ENCODE assay signal across 1 cellular context in the genomic region with DNA sequence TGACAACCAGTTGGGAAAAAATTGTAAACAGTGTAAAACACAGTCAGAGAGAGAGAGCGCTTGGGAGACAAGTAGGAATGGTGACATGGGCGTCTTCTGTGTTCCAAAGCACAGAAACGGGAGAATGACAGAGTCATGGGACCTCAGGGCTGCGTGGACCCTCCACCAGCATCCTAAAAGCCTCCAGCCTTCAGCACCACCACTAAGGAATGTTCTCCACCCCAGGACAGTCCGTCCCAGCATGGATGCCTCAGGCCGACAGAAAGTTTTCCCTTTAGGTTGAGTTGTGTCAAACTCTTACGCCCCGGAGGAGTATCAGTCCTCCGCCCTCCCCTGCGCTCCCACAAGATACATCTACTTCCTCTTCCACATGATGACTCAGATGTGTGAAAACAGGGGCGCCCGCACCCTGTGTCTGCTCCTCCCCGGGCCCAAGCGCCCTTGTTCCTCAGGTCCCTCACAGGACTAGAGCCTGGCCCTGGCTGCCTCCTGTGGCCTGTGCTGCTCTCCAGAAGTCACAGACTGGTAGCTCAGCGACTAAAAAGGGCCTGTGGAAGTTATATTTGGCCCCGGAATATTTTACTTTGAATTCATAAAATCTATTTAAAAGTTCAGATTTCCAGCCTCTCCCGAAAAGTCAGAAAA.
A peak's percentile ranks its signal among the peaks of the same experiment; 100 is the strongest.
TF ChIP-seq lines count a peak whose summit lies in the region.

No MANE protein-coding gene starts in this region.

TF ChIP-seq in K562, 482 proteins besides CTCF, POLR2A, EP300 and RAD21 (continued from another document and continues in another):
- no peak for TF ChIP-seq CBX3 (IDR thresholded peaks at IDR 0.05; ENCODE audit: borderline replicate concordance in 1 of 2, low read length in 2 of 2)
- TF ChIP-seq, protein P1, sequence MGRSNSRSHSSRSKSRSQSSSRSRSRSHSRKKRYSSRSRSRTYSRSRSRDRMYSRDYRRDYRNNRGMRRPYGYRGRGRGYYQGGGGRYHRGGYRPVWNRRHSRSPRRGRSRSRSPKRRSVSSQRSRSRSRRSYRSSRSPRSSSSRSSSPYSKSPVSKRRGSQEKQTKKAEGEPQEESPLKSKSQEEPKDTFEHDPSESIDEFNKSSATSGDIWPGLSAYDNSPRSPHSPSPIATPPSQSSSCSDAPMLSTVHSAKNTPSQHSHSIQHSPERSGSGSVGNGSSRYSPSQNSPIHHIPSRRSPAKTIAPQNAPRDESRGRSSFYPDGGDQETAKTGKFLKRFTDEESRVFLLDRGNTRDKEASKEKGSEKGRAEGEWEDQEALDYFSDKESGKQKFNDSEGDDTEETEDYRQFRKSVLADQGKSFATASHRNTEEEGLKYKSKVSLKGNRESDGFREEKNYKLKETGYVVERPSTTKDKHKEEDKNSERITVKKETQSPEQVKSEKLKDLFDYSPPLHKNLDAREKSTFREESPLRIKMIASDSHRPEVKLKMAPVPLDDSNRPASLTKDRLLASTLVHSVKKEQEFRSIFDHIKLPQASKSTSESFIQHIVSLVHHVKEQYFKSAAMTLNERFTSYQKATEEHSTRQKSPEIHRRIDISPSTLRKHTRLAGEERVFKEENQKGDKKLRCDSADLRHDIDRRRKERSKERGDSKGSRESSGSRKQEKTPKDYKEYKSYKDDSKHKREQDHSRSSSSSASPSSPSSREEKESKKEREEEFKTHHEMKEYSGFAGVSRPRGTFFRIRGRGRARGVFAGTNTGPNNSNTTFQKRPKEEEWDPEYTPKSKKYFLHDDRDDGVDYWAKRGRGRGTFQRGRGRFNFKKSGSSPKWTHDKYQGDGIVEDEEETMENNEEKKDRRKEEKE (IDR thresholded peaks at IDR 0.05; ENCODE audit: borderline replicate concordance in 1 of 2, control insufficient read depth in 1 of 2, low read depth in 2 of 2, low read length in 1 of 2), result no peak
- TF ChIP-seq, protein P2, sequence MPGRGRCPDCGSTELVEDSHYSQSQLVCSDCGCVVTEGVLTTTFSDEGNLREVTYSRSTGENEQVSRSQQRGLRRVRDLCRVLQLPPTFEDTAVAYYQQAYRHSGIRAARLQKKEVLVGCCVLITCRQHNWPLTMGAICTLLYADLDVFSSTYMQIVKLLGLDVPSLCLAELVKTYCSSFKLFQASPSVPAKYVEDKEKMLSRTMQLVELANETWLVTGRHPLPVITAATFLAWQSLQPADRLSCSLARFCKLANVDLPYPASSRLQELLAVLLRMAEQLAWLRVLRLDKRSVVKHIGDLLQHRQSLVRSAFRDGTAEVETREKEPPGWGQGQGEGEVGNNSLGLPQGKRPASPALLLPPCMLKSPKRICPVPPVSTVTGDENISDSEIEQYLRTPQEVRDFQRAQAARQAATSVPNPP (IDR thresholded peaks at IDR 0.05; ENCODE audit: borderline replicate concordance, insufficient read depth, insufficient read length), result no peak
- TF ChIP-seq, protein P3, sequence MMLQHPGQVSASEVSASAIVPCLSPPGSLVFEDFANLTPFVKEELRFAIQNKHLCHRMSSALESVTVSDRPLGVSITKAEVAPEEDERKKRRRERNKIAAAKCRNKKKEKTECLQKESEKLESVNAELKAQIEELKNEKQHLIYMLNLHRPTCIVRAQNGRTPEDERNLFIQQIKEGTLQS (IDR thresholded peaks at IDR 0.05), result peak; percentile 89
- TF ChIP-seq, protein P3 (CRISPR knock-in tag; conservative IDR thresholded peaks at IDR 0.05), result 0 out of 2 replicates have a peak, but pooled peaks have one; percentile 57
- TF ChIP-seq TSC22D4 (tag; IDR thresholded peaks at IDR 0.05), result no peak
- TF ChIP-seq, protein P4, sequence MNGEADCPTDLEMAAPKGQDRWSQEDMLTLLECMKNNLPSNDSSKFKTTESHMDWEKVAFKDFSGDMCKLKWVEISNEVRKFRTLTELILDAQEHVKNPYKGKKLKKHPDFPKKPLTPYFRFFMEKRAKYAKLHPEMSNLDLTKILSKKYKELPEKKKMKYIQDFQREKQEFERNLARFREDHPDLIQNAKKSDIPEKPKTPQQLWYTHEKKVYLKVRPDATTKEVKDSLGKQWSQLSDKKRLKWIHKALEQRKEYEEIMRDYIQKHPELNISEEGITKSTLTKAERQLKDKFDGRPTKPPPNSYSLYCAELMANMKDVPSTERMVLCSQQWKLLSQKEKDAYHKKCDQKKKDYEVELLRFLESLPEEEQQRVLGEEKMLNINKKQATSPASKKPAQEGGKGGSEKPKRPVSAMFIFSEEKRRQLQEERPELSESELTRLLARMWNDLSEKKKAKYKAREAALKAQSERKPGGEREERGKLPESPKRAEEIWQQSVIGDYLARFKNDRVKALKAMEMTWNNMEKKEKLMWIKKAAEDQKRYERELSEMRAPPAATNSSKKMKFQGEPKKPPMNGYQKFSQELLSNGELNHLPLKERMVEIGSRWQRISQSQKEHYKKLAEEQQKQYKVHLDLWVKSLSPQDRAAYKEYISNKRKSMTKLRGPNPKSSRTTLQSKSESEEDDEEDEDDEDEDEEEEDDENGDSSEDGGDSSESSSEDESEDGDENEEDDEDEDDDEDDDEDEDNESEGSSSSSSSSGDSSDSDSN (IDR thresholded peaks at IDR 0.05; ENCODE audit: borderline replicate concordance in 1 of 2, low read depth in 2 of 2, low read length in 2 of 2), result peak in 1 of 2 experiments; percentile 65; a peak in 2 of 4 replicates
- TF ChIP-seq JUN (IDR thresholded peaks at IDR 0.05; ENCODE audit: borderline replicate concordance, low read depth, low read length), result peak; percentile 72
- peak; percentile 54; the same call in 1 of the 2 replicates for TF ChIP-seq JUN (CRISPR knock-in tag; IDR thresholded peaks at IDR 0.05; ENCODE audit: borderline replicate concordance)
- peak; percentile 77; the same call in 1 of the 2 replicates for TF ChIP-seq ZNF589 (CRISPR knock-in tag; IDR thresholded peaks at IDR 0.05; ENCODE audit: low read depth)
- TF ChIP-seq, protein P5, sequence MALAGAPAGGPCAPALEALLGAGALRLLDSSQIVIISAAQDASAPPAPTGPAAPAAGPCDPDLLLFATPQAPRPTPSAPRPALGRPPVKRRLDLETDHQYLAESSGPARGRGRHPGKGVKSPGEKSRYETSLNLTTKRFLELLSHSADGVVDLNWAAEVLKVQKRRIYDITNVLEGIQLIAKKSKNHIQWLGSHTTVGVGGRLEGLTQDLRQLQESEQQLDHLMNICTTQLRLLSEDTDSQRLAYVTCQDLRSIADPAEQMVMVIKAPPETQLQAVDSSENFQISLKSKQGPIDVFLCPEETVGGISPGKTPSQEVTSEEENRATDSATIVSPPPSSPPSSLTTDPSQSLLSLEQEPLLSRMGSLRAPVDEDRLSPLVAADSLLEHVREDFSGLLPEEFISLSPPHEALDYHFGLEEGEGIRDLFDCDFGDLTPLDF (CRISPR knock-in tag; IDR thresholded peaks at IDR 0.05), result no peak
- TF ChIP-seq, protein P6, sequence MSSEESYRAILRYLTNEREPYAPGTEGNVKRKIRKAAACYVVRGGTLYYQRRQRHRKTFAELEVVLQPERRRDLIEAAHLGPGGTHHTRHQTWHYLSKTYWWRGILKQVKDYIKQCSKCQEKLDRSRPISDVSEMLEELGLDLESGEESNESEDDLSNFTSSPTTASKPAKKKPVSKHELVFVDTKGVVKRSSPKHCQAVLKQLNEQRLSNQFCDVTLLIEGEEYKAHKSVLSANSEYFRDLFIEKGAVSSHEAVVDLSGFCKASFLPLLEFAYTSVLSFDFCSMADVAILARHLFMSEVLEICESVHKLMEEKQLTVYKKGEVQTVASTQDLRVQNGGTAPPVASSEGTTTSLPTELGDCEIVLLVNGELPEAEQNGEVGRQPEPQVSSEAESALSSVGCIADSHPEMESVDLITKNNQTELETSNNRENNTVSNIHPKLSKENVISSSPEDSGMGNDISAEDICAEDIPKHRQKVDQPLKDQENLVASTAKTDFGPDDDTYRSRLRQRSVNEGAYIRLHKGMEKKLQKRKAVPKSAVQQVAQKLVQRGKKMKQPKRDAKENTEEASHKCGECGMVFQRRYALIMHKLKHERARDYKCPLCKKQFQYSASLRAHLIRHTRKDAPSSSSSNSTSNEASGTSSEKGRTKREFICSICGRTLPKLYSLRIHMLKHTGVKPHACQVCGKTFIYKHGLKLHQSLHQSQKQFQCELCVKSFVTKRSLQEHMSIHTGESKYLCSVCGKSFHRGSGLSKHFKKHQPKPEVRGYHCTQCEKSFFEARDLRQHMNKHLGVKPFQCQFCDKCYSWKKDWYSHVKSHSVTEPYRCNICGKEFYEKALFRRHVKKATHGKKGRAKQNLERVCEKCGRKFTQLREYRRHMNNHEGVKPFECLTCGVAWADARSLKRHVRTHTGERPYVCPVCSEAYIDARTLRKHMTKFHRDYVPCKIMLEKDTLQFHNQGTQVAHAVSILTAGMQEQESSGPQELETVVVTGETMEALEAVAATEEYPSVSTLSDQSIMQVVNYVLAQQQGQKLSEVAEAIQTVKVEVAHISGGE (CRISPR knock-in tag; IDR thresholded peaks at IDR 0.05), result peak in 1 of 3 experiments; percentile 78; a peak in 2 of 6 replicates
- no peak for TF ChIP-seq NR4A1 (CRISPR knock-in tag; IDR thresholded peaks at IDR 0.05)
- no peak for TF ChIP-seq NR4A1 (tag; IDR thresholded peaks at IDR 0.05)
- TF ChIP-seq ZNF165 (CRISPR knock-in tag; IDR thresholded peaks at IDR 0.05; ENCODE audit: borderline replicate concordance), result no peak
- TF ChIP-seq, protein P7, sequence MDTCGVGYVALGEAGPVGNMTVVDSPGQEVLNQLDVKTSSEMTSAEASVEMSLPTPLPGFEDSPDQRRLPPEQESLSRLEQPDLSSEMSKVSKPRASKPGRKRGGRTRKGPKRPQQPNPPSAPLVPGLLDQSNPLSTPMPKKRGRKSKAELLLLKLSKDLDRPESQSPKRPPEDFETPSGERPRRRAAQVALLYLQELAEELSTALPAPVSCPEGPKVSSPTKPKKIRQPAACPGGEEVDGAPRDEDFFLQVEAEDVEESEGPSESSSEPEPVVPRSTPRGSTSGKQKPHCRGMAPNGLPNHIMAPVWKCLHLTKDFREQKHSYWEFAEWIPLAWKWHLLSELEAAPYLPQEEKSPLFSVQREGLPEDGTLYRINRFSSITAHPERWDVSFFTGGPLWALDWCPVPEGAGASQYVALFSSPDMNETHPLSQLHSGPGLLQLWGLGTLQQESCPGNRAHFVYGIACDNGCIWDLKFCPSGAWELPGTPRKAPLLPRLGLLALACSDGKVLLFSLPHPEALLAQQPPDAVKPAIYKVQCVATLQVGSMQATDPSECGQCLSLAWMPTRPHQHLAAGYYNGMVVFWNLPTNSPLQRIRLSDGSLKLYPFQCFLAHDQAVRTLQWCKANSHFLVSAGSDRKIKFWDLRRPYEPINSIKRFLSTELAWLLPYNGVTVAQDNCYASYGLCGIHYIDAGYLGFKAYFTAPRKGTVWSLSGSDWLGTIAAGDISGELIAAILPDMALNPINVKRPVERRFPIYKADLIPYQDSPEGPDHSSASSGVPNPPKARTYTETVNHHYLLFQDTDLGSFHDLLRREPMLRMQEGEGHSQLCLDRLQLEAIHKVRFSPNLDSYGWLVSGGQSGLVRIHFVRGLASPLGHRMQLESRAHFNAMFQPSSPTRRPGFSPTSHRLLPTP (IDR thresholded peaks at IDR 0.05; ENCODE audit: borderline replicate concordance, extremely low read depth, insufficient read length), result no peak
- no peak for TF ChIP-seq ZNF780A (CRISPR knock-in tag; IDR thresholded peaks at IDR 0.05)
- TF ChIP-seq MAFG (tag; conservative IDR thresholded peaks at IDR 0.05), result peak; percentile 41
- 0 out of 4 replicates have a peak, but pooled peaks of 1 of the 2 experiments have one; percentile 14 for TF ChIP-seq FOXK2 (conservative IDR thresholded peaks at IDR 0.05 in 1 of 2, IDR thresholded peaks at IDR 0.05 in 1 of 2; ENCODE audit: low read depth in 2 of 2)
- peak; percentile 97 for TF ChIP-seq FOSL1 (tag; conservative IDR thresholded peaks at IDR 0.05)
- peak; percentile 53 to 57 for TF ChIP-seq NRF1 (conservative IDR thresholded peaks at IDR 0.05 in 1 of 2, IDR thresholded peaks at IDR 0.05 in 1 of 2)
- TF ChIP-seq, protein P8, sequence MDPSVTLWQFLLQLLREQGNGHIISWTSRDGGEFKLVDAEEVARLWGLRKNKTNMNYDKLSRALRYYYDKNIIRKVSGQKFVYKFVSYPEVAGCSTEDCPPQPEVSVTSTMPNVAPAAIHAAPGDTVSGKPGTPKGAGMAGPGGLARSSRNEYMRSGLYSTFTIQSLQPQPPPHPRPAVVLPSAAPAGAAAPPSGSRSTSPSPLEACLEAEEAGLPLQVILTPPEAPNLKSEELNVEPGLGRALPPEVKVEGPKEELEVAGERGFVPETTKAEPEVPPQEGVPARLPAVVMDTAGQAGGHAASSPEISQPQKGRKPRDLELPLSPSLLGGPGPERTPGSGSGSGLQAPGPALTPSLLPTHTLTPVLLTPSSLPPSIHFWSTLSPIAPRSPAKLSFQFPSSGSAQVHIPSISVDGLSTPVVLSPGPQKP (CRISPR knock-in tag; IDR thresholded peaks at IDR 0.05), result no peak
- no peak for TF ChIP-seq DNMT1 (IDR thresholded peaks at IDR 0.05)
- TF ChIP-seq SOX6 (IDR thresholded peaks at IDR 0.05), result no peak
- TF ChIP-seq MEF2A (IDR thresholded peaks at IDR 0.05; ENCODE audit: control insufficient read depth, low read depth, low read length), result no peak
- TF ChIP-seq ZKSCAN3 (CRISPR knock-in tag; IDR thresholded peaks at IDR 0.05), result no peak
- TF ChIP-seq ZNF224 (CRISPR knock-in tag; IDR thresholded peaks at IDR 0.05), result no peak
- no peak for TF ChIP-seq ETS2 (tag; IDR thresholded peaks at IDR 0.05; ENCODE audit: borderline replicate concordance, poor library complexity, severe bottlenecking)
- no peak for TF ChIP-seq PCBP2 (IDR thresholded peaks at IDR 0.05; ENCODE audit: low read depth, low read length, poor library complexity, severe bottlenecking)
- TF ChIP-seq SIN3A (IDR thresholded peaks at IDR 0.05; ENCODE audit: borderline replicate concordance in 2 of 2, control insufficient read depth in 1 of 2, low read depth in 2 of 2, low read length in 2 of 2), result no peak
- TF ChIP-seq TAF1 (IDR thresholded peaks at IDR 0.05; ENCODE audit: control insufficient read depth, extremely low read depth, insufficient read depth, low read length, severe bottlenecking), result peak; percentile 58
- TF ChIP-seq ZNF263 (CRISPR knock-in tag; IDR thresholded peaks at IDR 0.05; ENCODE audit: borderline replicate concordance), result peak; percentile 37; the same call in 1 of the 2 replicates
- TF ChIP-seq, protein P9, sequence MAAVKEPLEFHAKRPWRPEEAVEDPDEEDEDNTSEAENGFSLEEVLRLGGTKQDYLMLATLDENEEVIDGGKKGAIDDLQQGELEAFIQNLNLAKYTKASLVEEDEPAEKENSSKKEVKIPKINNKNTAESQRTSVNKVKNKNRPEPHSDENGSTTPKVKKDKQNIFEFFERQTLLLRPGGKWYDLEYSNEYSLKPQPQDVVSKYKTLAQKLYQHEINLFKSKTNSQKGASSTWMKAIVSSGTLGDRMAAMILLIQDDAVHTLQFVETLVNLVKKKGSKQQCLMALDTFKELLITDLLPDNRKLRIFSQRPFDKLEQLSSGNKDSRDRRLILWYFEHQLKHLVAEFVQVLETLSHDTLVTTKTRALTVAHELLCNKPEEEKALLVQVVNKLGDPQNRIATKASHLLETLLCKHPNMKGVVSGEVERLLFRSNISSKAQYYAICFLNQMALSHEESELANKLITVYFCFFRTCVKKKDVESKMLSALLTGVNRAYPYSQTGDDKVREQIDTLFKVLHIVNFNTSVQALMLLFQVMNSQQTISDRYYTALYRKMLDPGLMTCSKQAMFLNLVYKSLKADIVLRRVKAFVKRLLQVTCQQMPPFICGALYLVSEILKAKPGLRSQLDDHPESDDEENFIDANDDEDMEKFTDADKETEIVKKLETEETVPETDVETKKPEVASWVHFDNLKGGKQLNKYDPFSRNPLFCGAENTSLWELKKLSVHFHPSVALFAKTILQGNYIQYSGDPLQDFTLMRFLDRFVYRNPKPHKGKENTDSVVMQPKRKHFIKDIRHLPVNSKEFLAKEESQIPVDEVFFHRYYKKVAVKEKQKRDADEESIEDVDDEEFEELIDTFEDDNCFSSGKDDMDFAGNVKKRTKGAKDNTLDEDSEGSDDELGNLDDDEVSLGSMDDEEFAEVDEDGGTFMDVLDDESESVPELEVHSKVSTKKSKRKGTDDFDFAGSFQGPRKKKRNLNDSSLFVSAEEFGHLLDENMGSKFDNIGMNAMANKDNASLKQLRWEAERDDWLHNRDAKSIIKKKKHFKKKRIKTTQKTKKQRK (IDR thresholded peaks at IDR 0.05; ENCODE audit: borderline replicate concordance, low read depth, low read length), result no peak
